In genomic region chr10:60737242-60737641, GRCh38 we compare ENCODE assay signal across 23 cellular contexts. TPM values are rescaled to one million over a fixed set of nuclear protein-coding genes. Genes with fewer than 3 reads are reported as not detected.
DNase-seq lines count a peak whose midpoint lies in the region; ATAC-seq and TF ChIP-seq lines count a peak whose summit lies in the region.
"Had no signal": no experiment of that assay in that cellular context is flagged by ENCODE, and none has a peak within 500 bp of the region (broad histone marks: within the 10 kb centered on the region; RNA-seq: fewer than 3 reads in every experiment).

No MANE protein-coding gene starts in this region.

- no peaks in the 10 kb centered on the region for H4K20me1 ChIP-seq in PC-3 (ENCODE audit: low read length)
- H4K20me1 ChIP-seq in smooth muscle cell (ENCODE audit: low read depth) = no peaks in the 10 kb centered on the region
- H4K20me1 ChIP-seq: BLaER1 treated with 17β-estradiol and CSF1 and Interleukin-3, amounts not matched to agents 10 nM and 100 nM had no signal

- peak; percentile 23 for DNase-seq in activated CD4-positive, alpha-beta T cell treated with anti-CD3 and anti-CD28 coated beads, Interleukin-2, amount 10 ng/mL, durations not matched to agents 24 days and 14 days
- DNase-seq in activated CD4-positive, alpha-beta T cell treated with anti-CD3 and anti-CD28 coated beads, Interleukin-2, amount 50 U/mL, for 1 hour = no peak
- DNase-seq in NCI-H146 (lab: John Stamatoyannopoulos, UW) (peak; percentile 35), PC-3 (peak; percentile 68), smooth muscle cell (lab: John Stamatoyannopoulos, UW; ENCODE audit: unreplicated experiment) (no peak), germinal center (ENCODE audit: low spot score) (no peak), gastrocnemius medialis (no peak)
- DNase-seq: CD8-positive, alpha-beta T cell; EL; GF-D8; NCI-H1092 treated with DMSO at 0.1 percent for 48 hours; NCI-H1694 treated with DMSO at 0.1 percent for 48 hours; NCI-H2081 treated with DMSO at 0.1 percent for 48 hours; NCI-H2227 treated with DMSO at 0.1 percent for 48 hours; NCI-H526 treated with DMSO at 0.1 percent for 48 hours; Peyer's patch; T-cell had no signal

- TF ChIP-seq POLR2A in gastrocnemius medialis (IDR thresholded peaks at IDR 0.05) = no peak

- H3K4me1 Mint-ChIP-seq in activated CD4-positive, alpha-beta T cell treated with anti-CD3 and anti-CD28 coated beads, Interleukin-2, amount 10 ng/mL, durations not matched to agents 24 days and 14 days = peaks cover 7% of the 10 kb centered on the region

- BruUV-seq in PC-3 (replicated peaks; lab: Mats Ljungman, UMichigan) = no TSS peak

- intact Hi-C loops in activated CD4-positive, alpha-beta T cell treated with anti-CD3 and anti-CD28 coated beads, Interleukin-2, amount 10 ng/mL, durations not matched to agents 24 days and 14 days (cut with micrococcal nuclease) = no loop called here
- intact Hi-C loops in PC-3 (cut with micrococcal nuclease) (no loop called here), gastrocnemius medialis (cut with DNase I; ENCODE audit: low total_unique reads) (no loop called here)

- peaks cover 43% of the 10 kb centered on the region for H3K4me1 ChIP-seq in PC-3 (ENCODE audit: insufficient read depth, low read length)
- H3K4me1 ChIP-seq in smooth muscle cell (ENCODE audit: low read depth) = peaks cover 14% of the 10 kb centered on the region
- H3K4me1 ChIP-seq in gastrocnemius medialis = peaks cover 0 to 6% of the 10 kb centered on the region in 2 donors
- H3K4me1 ChIP-seq: BLaER1 treated with 17β-estradiol and CSF1 and Interleukin-3, amounts not matched to agents 10 nM and 100 nM; HAP-1 had no signal

- WGBS in smooth muscle cell (ENCODE audit: low lambda C conversion rate) = 76% methylated on average over 5 of the region's 5 CpGs

- no peaks in the 10 kb centered on the region for H3K27me3 ChIP-seq in PC-3 (ENCODE audit: low read length)
- no peaks in the 10 kb centered on the region for H3K27me3 ChIP-seq in smooth muscle cell (ENCODE audit: low read depth)
- peaks cover 29 to 33% (median 30%) of the 10 kb centered on the region in 3 donors for H3K27me3 ChIP-seq in gastrocnemius medialis
- H3K27me3 ChIP-seq: BLaER1 treated with 17β-estradiol and CSF1 and Interleukin-3, amounts not matched to agents 10 nM and 100 nM; Peyer's patch had no signal

- peaks cover 5% of the 10 kb centered on the region for H3K27me3 Mint-ChIP-seq in activated CD4-positive, alpha-beta T cell treated with anti-CD3 and anti-CD28 coated beads, Interleukin-2, amount 10 ng/mL, durations not matched to agents 24 days and 14 days

- no peaks in the 10 kb centered on the region for H3K9me3 Mint-ChIP-seq in activated CD4-positive, alpha-beta T cell treated with anti-CD3 and anti-CD28 coated beads, Interleukin-2, amount 10 ng/mL, durations not matched to agents 24 days and 14 days
- H3K9me3 Mint-ChIP-seq: CD8-positive, alpha-beta T cell; T-cell; T-helper 2 cell treated with Interferon-gamma antibody and Interleukin-4, amounts not matched to agents 5 μg/mL and 100 μg/mL, for 36 hours had no signal

- no peak for ATAC-seq in PC-3
- ATAC-seq in GM21526 (IDR thresholded peaks at IDR 0.05; ENCODE audit: low FRiP score, unreplicated experiment) = no peak
- ATAC-seq in gastrocnemius medialis = no peak
- ATAC-seq: CD8-positive, alpha-beta T cell; T-cell had no signal

- no peak overlapping the region for H3K4me3 Mint-ChIP-seq in activated CD4-positive, alpha-beta T cell treated with anti-CD3 and anti-CD28 coated beads, Interleukin-2, amount 10 ng/mL, durations not matched to agents 24 days and 14 days
- H3K4me3 Mint-ChIP-seq: CD8-positive, alpha-beta T cell; T-cell; T-helper 2 cell treated with Interferon-gamma antibody and Interleukin-4, amounts not matched to agents 5 μg/mL and 100 μg/mL, for 36 hours had no signal

- no peak overlapping the region for H3K9ac ChIP-seq in PC-3 (ENCODE audit: low read length)
- no peak overlapping the region for H3K9ac ChIP-seq in smooth muscle cell (ENCODE audit: low read depth)
- H3K9ac ChIP-seq: BLaER1 treated with 17β-estradiol and CSF1 and Interleukin-3, amounts not matched to agents 10 nM and 100 nM; KMS-11 had no signal

- H3K9me3 ChIP-seq in PC-3 (ENCODE audit: low read length) (no peaks in the 10 kb centered on the region), smooth muscle cell (replicated peaks; ENCODE audit: low read depth) (no peaks in the 10 kb centered on the region), gastrocnemius medialis (no peaks in the 10 kb centered on the region)
- H3K9me3 ChIP-seq: HAP-1, Peyer's patch had no signal

- H3K27ac ChIP-seq in PC-3 (ENCODE audit: low read length) (no peak overlapping the region), smooth muscle cell (ENCODE audit: low read depth) (peak overlapping the region; percentile 90), gastrocnemius medialis (no peak overlapping the region)
- H3K27ac ChIP-seq: BLaER1 treated with 17β-estradiol and CSF1 and Interleukin-3, amounts not matched to agents 10 nM and 100 nM; HL-60; KMS-11; Peyer's patch had no signal

- in situ Hi-C loops in gastrocnemius medialis (cut with MboI; ENCODE audit: low sequenced_read_pairs in 4 of 4) = no loop called here

- H3K36me3 ChIP-seq in PC-3 (ENCODE audit: low read depth, low read length) (no peaks in the 10 kb centered on the region), smooth muscle cell (ENCODE audit: low read depth) (no peaks in the 10 kb centered on the region), gastrocnemius medialis (no peaks in the 10 kb centered on the region)
- H3K36me3 ChIP-seq: BLaER1 treated with 17β-estradiol and CSF1 and Interleukin-3, amounts not matched to agents 10 nM and 100 nM; HAP-1; Peyer's patch had no signal

- no peak overlapping the region for H3K4me2 ChIP-seq in PC-3 (ENCODE audit: low read length)
- H3K4me2 ChIP-seq in smooth muscle cell = peak overlapping the region; percentile 79
- H3K4me2 ChIP-seq: BLaER1 treated with 17β-estradiol and CSF1 and Interleukin-3, amounts not matched to agents 10 nM and 100 nM; KMS-11 had no signal

- no peak for TF ChIP-seq CTCF in PC-3 (conservative IDR thresholded peaks at IDR 0.05; ENCODE audit: low read depth, low read length)
- TF ChIP-seq CTCF in smooth muscle cell (IDR thresholded peaks at IDR 0.05; ENCODE audit: borderline replicate concordance, insufficient read depth, poor library complexity, severe bottlenecking) = no peak
- no peak for TF ChIP-seq CTCF in gastrocnemius medialis (IDR thresholded peaks at IDR 0.05 in 4 of 5, conservative IDR thresholded peaks at IDR 0.05 in 1 of 5)

- CTCF ChIA-PET in PC-3 (lab: Charles Lee) = no interaction called here

- H3K79me2 ChIP-seq in PC-3 (ENCODE audit: low read length) (peaks cover 10% of the 10 kb centered on the region), smooth muscle cell (ENCODE audit: low read depth) (peaks cover 11% of the 10 kb centered on the region)

- H3K36me3 Mint-ChIP-seq in activated CD4-positive, alpha-beta T cell treated with anti-CD3 and anti-CD28 coated beads, Interleukin-2, amount 10 ng/mL, durations not matched to agents 24 days and 14 days (ENCODE audit: low read depth) = no peaks in the 10 kb centered on the region
- H3K36me3 Mint-ChIP-seq: CD8-positive, alpha-beta T cell had no signal

- POLR2A ChIA-PET in PC-3 (lab: Charles Lee; ENCODE audit: unreplicated experiment) = no interaction called here

- no peak overlapping the region for H3K27ac Mint-ChIP-seq in activated CD4-positive, alpha-beta T cell treated with anti-CD3 and anti-CD28 coated beads, Interleukin-2, amount 10 ng/mL, durations not matched to agents 24 days and 14 days
- H3K27ac Mint-ChIP-seq: CD8-positive, alpha-beta T cell; T-cell; T-helper 2 cell treated with Interferon-gamma antibody and Interleukin-4, amounts not matched to agents 5 μg/mL and 100 μg/mL, for 36 hours had no signal

- H2AFZ ChIP-seq in PC-3 (ENCODE audit: low read length) (no peak overlapping the region), smooth muscle cell (ENCODE audit: low read depth) (no peak overlapping the region)

- H3F3A ChIP-seq in PC-3 (ENCODE audit: low read length, unreplicated experiment) (no peaks in the 10 kb centered on the region), smooth muscle cell (ENCODE audit: low read depth) (peaks cover 12% of the 10 kb centered on the region)

- H3K4me3 ChIP-seq in PC-3 (ENCODE audit: low read length) = no peak overlapping the region
- no peak overlapping the region for H3K4me3 ChIP-seq in smooth muscle cell
- no peak overlapping the region for H3K4me3 ChIP-seq in gastrocnemius medialis
- H3K4me3 ChIP-seq: BLaER1 treated with 17β-estradiol and CSF1 and Interleukin-3, amounts not matched to agents 10 nM and 100 nM; HAP-1; Peyer's patch had no signal

- no peaks in the 10 kb centered on the region for H3K9me2 ChIP-seq in PC-3 (replicated peaks; ENCODE audit: low read length)

RNA-seq across cellular contexts. Expression of gene CDK1, which starts 41.0 kb away (rescaled TPM):
- total RNA-seq in activated CD4-positive, alpha-beta T cell treated with anti-CD3 and anti-CD28 coated beads, Interleukin-2, amount 10 ng/mL, durations not matched to agents 24 days and 14 days = 101 and 105 TPM in 2 replicates
- 166 and 202 TPM in 2 replicates for total RNA-seq in PC-3 (2014; rRNA removed)
- total RNA-seq in smooth muscle cell = 55.3 and 56.5 TPM in 2 replicates
- 44.0 and 46.6 TPM in 2 replicates for polyA plus RNA-seq in smooth muscle cell
- total RNA-seq in gastrocnemius medialis = 1 to 10 TPM in 2 of 4 donors, under 1 TPM in 1, not detected in 1; 0.82 to 1.9 (median 1.2) TPM

Comparison
In these comparisons a context has a peak if more than half of its experiments do, and no peak if none do; other contexts are left out.
1. DNase-seq: peak in activated CD4-positive, alpha-beta T cell treated with anti-CD3 and anti-CD28 coated beads, Interleukin-2, amount 10 ng/mL, durations not matched to agents 24 days and 14 days (single experiment), NCI-H146 (single experiment) and PC-3 (single experiment); none in activated CD4-positive, alpha-beta T cell treated with anti-CD3 and anti-CD28 coated beads, Interleukin-2, amount 50 U/mL, for 1 hour (single experiment), smooth muscle cell (single experiment), germinal center (single experiment) and gastrocnemius medialis (0 of 2).
2. RNA of gene CDK1, which starts 41.0 kb away (total RNA-seq): 166 to 202 TPM in PC-3, 101 to 105 TPM in activated CD4-positive, alpha-beta T cell treated with anti-CD3 and anti-CD28 coated beads, Interleukin-2, amount 10 ng/mL, durations not matched to agents 24 days and 14 days and 55.3 to 56.5 TPM in smooth muscle cell; 0.82 to 1.9 TPM in gastrocnemius medialis; every median in the first group is over 10 times any median in the second.